19 cellular contexts compared by ENCODE assay signal in genomic region chr7:128214463-128214862, GRCh38. TPM values are rescaled to one million over a fixed set of nuclear protein-coding genes. Genes with fewer than 3 reads are reported as not detected.
DNase-seq lines count a peak whose midpoint lies in the region; ATAC-seq and TF ChIP-seq lines count a peak whose summit lies in the region.
"Had no signal": no experiment of that assay in that cellular context is flagged by ENCODE, and none has a peak within 500 bp of the region (broad histone marks: within the 10 kb centered on the region; RNA-seq: fewer than 3 reads in every experiment).

No MANE protein-coding gene starts in this region.

- peaks cover 0 to 4% of the 10 kb centered on the region in 2 donors for H3K36me3 Mint-ChIP-seq in CD14-positive monocyte
- no peaks in the 10 kb centered on the region for H3K36me3 Mint-ChIP-seq in chondrocyte (ENCODE audit: low read depth)
- H3K36me3 Mint-ChIP-seq: CD4-positive, CD25-positive, alpha-beta regulatory T cell; IgD-negative memory B cell had no signal

- H3K9me3 ChIP-seq in GM23248 (ENCODE audit: low read depth) (no peaks in the 10 kb centered on the region), skeletal muscle satellite cell (replicated peaks; ENCODE audit: low read length) (no peaks in the 10 kb centered on the region)
- H3K9me3 ChIP-seq: A549, BLaER1 had no signal

- no peaks in the 10 kb centered on the region for H4K20me1 ChIP-seq in GM23248 (ENCODE audit: insufficient read depth)
- H4K20me1 ChIP-seq: BLaER1 had no signal

- no peak overlapping the region for H3K27ac ChIP-seq in GM23248
- H3K27ac ChIP-seq: A549, BLaER1 had no signal

- H3K79me2 ChIP-seq in GM23248 (ENCODE audit: insufficient read depth), result no peaks in the 10 kb centered on the region

- H3K36me3 ChIP-seq in GM23248 (ENCODE audit: low read depth) (no peaks in the 10 kb centered on the region), skeletal muscle satellite cell (ENCODE audit: insufficient read depth, low read length) (no peaks in the 10 kb centered on the region)
- H3K36me3 ChIP-seq: BLaER1 had no signal

- ATAC-seq in HG02610 (IDR thresholded peaks at IDR 0.05; ENCODE audit: unreplicated experiment), result no peak
- ATAC-seq: A549, GM12878 had no signal

- H3K9me2 ChIP-seq in GM23248 (ENCODE audit: insufficient read depth), result no peaks in the 10 kb centered on the region

- in situ Hi-C loops in GM23248 (cut with MboI), result no loop called here

- H3K9ac ChIP-seq in GM23248 (no peak overlapping the region), skeletal muscle satellite cell (ENCODE audit: low read depth, low read length) (peak overlapping the region; percentile 52)
- H3K9ac ChIP-seq: BLaER1 had no signal

- WGBS in GM23248 (ENCODE audit: low coverage in 1 of 2, low lambda C conversion rate in 2 of 2, missing lambda C conversion rate in 2 of 2), 2 experiments, result 80 to 100% methylated on average over 1 of the region's 1 CpG

- TF ChIP-seq CTCF in CD14-positive monocyte (IDR thresholded peaks at IDR 0.05), result peak; percentile 9
- no peak for TF ChIP-seq CTCF in chondrocyte (IDR thresholded peaks at IDR 0.05)

- H3K9me3 Mint-ChIP-seq in CD14-positive monocyte (peaks cover 0 to 9% (median 2%) of the 10 kb centered on the region in 7 donors), chondrocyte (ENCODE audit: low read depth) (peaks cover 11% of the 10 kb centered on the region)
- H3K9me3 Mint-ChIP-seq: H9, IgD-negative memory B cell had no signal

- H3K4me3 Mint-ChIP-seq in CD14-positive monocyte, result no peak overlapping the region
- no peak overlapping the region for H3K4me3 Mint-ChIP-seq in chondrocyte (ENCODE audit: unreplicated experiment)
- H3K4me3 Mint-ChIP-seq: CD4-positive, CD25-positive, alpha-beta regulatory T cell; H9; IgD-negative memory B cell had no signal

- H3K27me3 Mint-ChIP-seq in CD14-positive monocyte (ENCODE audit: low read depth in 3 of 3) (peaks cover 2 to 7% (median 6%) of the 10 kb centered on the region in 3 donors), chondrocyte (ENCODE audit: low read depth) (peaks cover 10% of the 10 kb centered on the region)

- no peak overlapping the region for H2AFZ ChIP-seq in GM23248

- no peak for DNase-seq in CD14-positive monocyte (ENCODE audit: low spot score)
- DNase-seq in GM23248, result no peak
- no peak for DNase-seq in chondrocyte (ENCODE audit: low spot score)
- DNase-seq in GM03348 (ENCODE audit: low spot score), result no peak
- no peak for DNase-seq in AG08396 (ENCODE audit: low spot score)
- DNase-seq: Calu3; CD4-positive, CD25-positive, alpha-beta regulatory T cell; DMS 273 treated with DMSO at 0.1 percent for 48 hours; GOT3; H9 had no signal

- H3K4me3 ChIP-seq in GM23248, result no peak overlapping the region
- no peak overlapping the region for H3K4me3 ChIP-seq in skeletal muscle satellite cell (ENCODE audit: low read length)
- H3K4me3 ChIP-seq: A549, BLaER1, GM12878 had no signal

- H3K4me2 ChIP-seq in GM23248 (ENCODE audit: unreplicated experiment) (peak overlapping the region; percentile 51), skeletal muscle satellite cell (ENCODE audit: low read length) (no peak overlapping the region)
- H3K4me2 ChIP-seq: A549, BLaER1 had no signal

- peaks cover 37% of the 10 kb centered on the region for H3K4me1 Mint-ChIP-seq in CD14-positive monocyte
- H3K4me1 Mint-ChIP-seq in chondrocyte (ENCODE audit: low read depth), result peaks cover 46% of the 10 kb centered on the region
- H3K4me1 Mint-ChIP-seq: CD4-positive, CD25-positive, alpha-beta regulatory T cell; IgD-negative memory B cell had no signal

- intact Hi-C loops in CD14-positive monocyte (cut with micrococcal nuclease), result loop anchor here in 1 of 2 donors (10.0 kb wide), 1 partner anchor 180 kb away; the partner anchor contains the start of gene LRRC4

- H3K27me3 ChIP-seq in GM23248 (replicated peaks; ENCODE audit: insufficient read depth) (no peaks in the 10 kb centered on the region), skeletal muscle satellite cell (ENCODE audit: control insufficient read depth, insufficient read depth, low read length) (no peaks in the 10 kb centered on the region)
- H3K27me3 ChIP-seq: BLaER1 had no signal

- peaks cover 35% of the 10 kb centered on the region for H3F3A ChIP-seq in GM23248 (ENCODE audit: insufficient read depth)

- H3K4me1 ChIP-seq in GM23248 (ENCODE audit: insufficient read depth), result peaks cover 32% of the 10 kb centered on the region
- peaks cover 51% of the 10 kb centered on the region for H3K4me1 ChIP-seq in skeletal muscle satellite cell (ENCODE audit: control insufficient read depth, insufficient read depth, low read length)
- H3K4me1 ChIP-seq: A549 had no signal

- H3K27ac Mint-ChIP-seq in CD14-positive monocyte (peak overlapping the region in 3 of 7 donors; percentile 53 to 84 (median 81)), chondrocyte (ENCODE audit: unreplicated experiment) (peak overlapping the region; percentile 74)
- H3K27ac Mint-ChIP-seq: CD4-positive, CD25-positive, alpha-beta regulatory T cell; IgD-negative memory B cell had no signal

RNA-seq across cellular contexts. Expression of gene LEP, which starts 26.6 kb away (rescaled TPM):
- polyA plus RNA-seq in CD14-positive monocyte, result under 1 TPM; 0.12 to 0.13 TPM
- 0.22 TPM in 1 of 2 replicates, not detected in the other for total RNA-seq in GM23248 (2014; rRNA removed; shearing (Covaris generic))
- polyA plus RNA-seq in GM23248 (2016; fragmentation: Nextera tagmentation; extraction: Ambion mirVana), result 0.09 and 0.11 TPM in 2 replicates
- total RNA-seq in chondrocyte, result not detected in 3 replicates
- total RNA-seq in skeletal muscle satellite cell (2012; rRNA removed), result 0.66 TPM in 1 of 2 replicates, not detected in the other
- total RNA-seq: Calu3; CD4-positive, CD25-positive, alpha-beta regulatory T cell; Daoy; GM12878; H9; HT1080 had no signal
- polyA plus RNA-seq: A549; AG04450; CD4-positive, CD25-positive, alpha-beta regulatory T cell; GM12878; IgD-negative memory B cell had no signal
